13 cellular contexts compared by ENCODE assay signal in genomic region chr3:24137958-24138875, GRCh38.
DNase-seq lines count a peak whose midpoint lies in the region; ATAC-seq, FAIRE-seq and TF ChIP-seq lines count a peak whose summit lies in the region.
"Had no signal": no experiment of that assay in that cellular context is flagged by ENCODE, and none has a peak within 500 bp of the region (broad histone marks: within the 10 kb centered on the region; RNA-seq: fewer than 3 reads in every experiment).

No MANE protein-coding gene starts in this region.

- no peaks in the 10 kb centered on the region for H3K9me2 ChIP-seq in DOHH2 (replicated peaks; ENCODE audit: control insufficient read depth, low read length)

- H3K4me1 ChIP-seq in DOHH2 (ENCODE audit: control insufficient read depth, low read length) (peaks cover 24% of the 10 kb centered on the region), astrocyte (ENCODE audit: insufficient read depth, low read length) (no peaks in the 10 kb centered on the region), mucosa of rectum (ENCODE audit: control insufficient read depth in 2 of 2, insufficient read depth in 2 of 2, low read length in 2 of 2) (peaks cover 0 to 15% of the 10 kb centered on the region in 2 donors)

- H3K27ac ChIP-seq in DOHH2 (ENCODE audit: low read depth, low read length) (no peak overlapping the region), astrocyte (ENCODE audit: low read depth, low read length) (no peak overlapping the region), mucosa of rectum (ENCODE audit: low read depth in 2 of 2, low read length in 2 of 2) (peak overlapping the region; percentile 19 to 44)
- H3K27ac ChIP-seq: KMS-11 had no signal

- peak overlapping the region; percentile 15; the same call in 1 of the 2 replicates for H3K4me2 ChIP-seq in DOHH2 (ENCODE audit: low read length)
- no peak overlapping the region for H3K4me2 ChIP-seq in astrocyte (ENCODE audit: low read length)
- H3K4me2 ChIP-seq: KMS-11 had no signal

- intact Hi-C loops in activated CD4-positive, alpha-beta T cell treated with anti-CD3 and anti-CD28 coated beads for 36 hours (cut with DNase I, micrococcal nuclease), result no loop called here

- peaks cover 4% of the 10 kb centered on the region for H3K36me3 Mint-ChIP-seq in astrocyte (ENCODE audit: low read depth, unreplicated experiment)
- H3K36me3 Mint-ChIP-seq in stimulated activated memory B cell treated with anti-CD40 and anti-IgM and Interleukin-4, amounts not matched to agents 10 μg/mL and 1 μg/mL and 100 μg/mL, for 72 hours, result no peaks in the 10 kb centered on the region
- H3K36me3 Mint-ChIP-seq in activated CD4-positive, alpha-beta T cell treated with anti-CD3 and anti-CD28 coated beads for 36 hours (ENCODE audit: low read depth), result no peaks in the 10 kb centered on the region
- H3K36me3 Mint-ChIP-seq: CD4-positive, alpha-beta memory T cell had no signal

- TF ChIP-seq CTCF in DOHH2 (IDR thresholded peaks at IDR 0.05; ENCODE audit: low read depth, low read length, poor library complexity, severe bottlenecking) (no peak), astrocyte (IDR thresholded peaks at IDR 0.05; ENCODE audit: insufficient read depth, low read depth, low read length) (no peak)

- peak overlapping the region; percentile 41 for H3K27ac Mint-ChIP-seq in astrocyte (ENCODE audit: unreplicated experiment)
- H3K27ac Mint-ChIP-seq in stimulated activated memory B cell treated with anti-CD40 and anti-IgM and Interleukin-4, amounts not matched to agents 10 μg/mL and 1 μg/mL and 100 μg/mL, for 72 hours, result no peak overlapping the region
- no peak overlapping the region for H3K27ac Mint-ChIP-seq in activated CD4-positive, alpha-beta T cell treated with anti-CD3 and anti-CD28 coated beads for 36 hours
- H3K27ac Mint-ChIP-seq: CD4-positive, alpha-beta memory T cell had no signal

- CTCF ChIA-PET in activated CD4-positive, alpha-beta T cell treated with anti-CD3 and anti-CD28 coated beads for 36 hours (lab: Charles Lee), result interaction anchor here (0.6 to 0.9 kb wide), 2 partner anchors 10 to 100 kb away, joined by 3 read pairs; no protein-coding TSS in a partner anchor

- H3K36me3 ChIP-seq in DOHH2 (ENCODE audit: control insufficient read depth, low read length) (no peaks in the 10 kb centered on the region), astrocyte (ENCODE audit: insufficient read depth, low read length) (no peaks in the 10 kb centered on the region), mucosa of rectum (ENCODE audit: control insufficient read depth in 2 of 2, insufficient read depth in 2 of 2, low read length in 2 of 2) (peaks cover 2 to 15% of the 10 kb centered on the region in 2 donors)

- no peak overlapping the region for H3K4me3 Mint-ChIP-seq in astrocyte (ENCODE audit: unreplicated experiment)
- H3K4me3 Mint-ChIP-seq in stimulated activated memory B cell treated with anti-CD40 and anti-IgM and Interleukin-4, amounts not matched to agents 10 μg/mL and 1 μg/mL and 100 μg/mL, for 72 hours, result no peak overlapping the region
- no peak overlapping the region for H3K4me3 Mint-ChIP-seq in activated CD4-positive, alpha-beta T cell treated with anti-CD3 and anti-CD28 coated beads for 36 hours
- H3K4me3 Mint-ChIP-seq: CD4-positive, alpha-beta memory T cell had no signal

- H4K20me1 ChIP-seq in DOHH2 (ENCODE audit: control insufficient read depth, insufficient read depth, low read depth, low read length), result no peaks in the 10 kb centered on the region
- no peaks in the 10 kb centered on the region for H4K20me1 ChIP-seq in astrocyte (ENCODE audit: insufficient read depth, low read length)

- peaks cover 14% of the 10 kb centered on the region for H3K4me1 Mint-ChIP-seq in astrocyte (ENCODE audit: low read depth, unreplicated experiment)
- H3K4me1 Mint-ChIP-seq in stimulated activated memory B cell treated with anti-CD40 and anti-IgM and Interleukin-4, amounts not matched to agents 10 μg/mL and 1 μg/mL and 100 μg/mL, for 72 hours, result no peaks in the 10 kb centered on the region
- no peaks in the 10 kb centered on the region for H3K4me1 Mint-ChIP-seq in activated CD4-positive, alpha-beta T cell treated with anti-CD3 and anti-CD28 coated beads for 36 hours
- H3K4me1 Mint-ChIP-seq: CD4-positive, alpha-beta memory T cell had no signal

- ATAC-seq in stimulated activated memory B cell treated with anti-CD40 and anti-IgM and Interleukin-4, amounts not matched to agents 10 μg/mL and 1 μg/mL and 100 μg/mL, for 72 hours, result no peak
- no peak for ATAC-seq in GM21529 (IDR thresholded peaks at IDR 0.05; ENCODE audit: unreplicated experiment)
- no peak for ATAC-seq in activated CD4-positive, alpha-beta T cell treated with anti-CD3 and anti-CD28 coated beads for 36 hours
- ATAC-seq: Panc1 had no signal

- DNase-seq in NCI-H2029 treated with DMSO at 0.1 percent for 48 hours (lab: John Stamatoyannopoulos, UW) (peak; percentile 95), astrocyte (ENCODE audit: low read depth) (no peak)
- no peak for DNase-seq in stimulated activated naive CD4-positive, alpha-beta T cell treated with Interleukin-2 at 50 U/mL for 16 hours (lab: John Stamatoyannopoulos, UW)
- DNase-seq in activated CD4-positive, alpha-beta T cell treated with anti-CD3 and anti-CD28 coated beads for 36 hours, result no peak
- DNase-seq: activated T-cell treated with anti-CD3 and anti-CD28 coated beads, Interleukin-2, amount 50 U/mL, for 1 hour; CD4-positive, alpha-beta memory T cell had no signal

- H3K9me3 ChIP-seq in DOHH2 (ENCODE audit: control insufficient read depth, insufficient read depth, low read length), result no peaks in the 10 kb centered on the region
- H3K9me3 ChIP-seq in astrocyte (ENCODE audit: insufficient read depth, low read depth, low read length), result no peaks in the 10 kb centered on the region
- H3K9me3 ChIP-seq in mucosa of rectum (ENCODE audit: control insufficient read depth in 2 of 2, low read length in 2 of 2), result no peaks in the 10 kb centered on the region

- no peaks in the 10 kb centered on the region for H3F3A ChIP-seq in DOHH2 (ENCODE audit: control insufficient read depth, insufficient read depth)

- FAIRE-seq in astrocyte (lab: Jason Lieb, UNC), result no peak
- FAIRE-seq: endometrium had no signal

- POLR2A ChIA-PET in activated CD4-positive, alpha-beta T cell treated with anti-CD3 and anti-CD28 coated beads for 36 hours (lab: Charles Lee), result interaction anchor here (0.7 kb wide), 1 partner anchor 158 kb away, joined by 9 read pairs; no protein-coding TSS in a partner anchor

- H3K27me3 Mint-ChIP-seq in astrocyte (ENCODE audit: low read depth, unreplicated experiment), result no peaks in the 10 kb centered on the region
- H3K27me3 Mint-ChIP-seq in stimulated activated memory B cell treated with anti-CD40 and anti-IgM and Interleukin-4, amounts not matched to agents 10 μg/mL and 1 μg/mL and 100 μg/mL, for 72 hours, result no peaks in the 10 kb centered on the region
- H3K27me3 Mint-ChIP-seq in activated CD4-positive, alpha-beta T cell treated with anti-CD3 and anti-CD28 coated beads for 36 hours, result no peaks in the 10 kb centered on the region

- H2AFZ ChIP-seq in astrocyte (ENCODE audit: low read depth, low read length), result no peak overlapping the region

- no peak overlapping the region for H3K4me3 ChIP-seq in DOHH2 (ENCODE audit: low read length)
- no peak overlapping the region for H3K4me3 ChIP-seq in astrocyte (ENCODE audit: insufficient read depth, low read depth, low read length)
- H3K4me3 ChIP-seq in mucosa of rectum (ENCODE audit: low read length in 2 of 2), result no peak overlapping the region

- H3K79me2 ChIP-seq in DOHH2 (ENCODE audit: control insufficient read depth, low read length) (no peaks in the 10 kb centered on the region), astrocyte (ENCODE audit: insufficient read depth, low read length) (no peaks in the 10 kb centered on the region)

- H3K27me3 ChIP-seq in DOHH2 (ENCODE audit: control insufficient read depth, low read length) (no peaks in the 10 kb centered on the region), astrocyte (ENCODE audit: insufficient read depth, low read length) (no peaks in the 10 kb centered on the region), mucosa of rectum (ENCODE audit: control insufficient read depth in 2 of 2, insufficient read depth in 2 of 2, low read length in 2 of 2) (no peaks in the 10 kb centered on the region)

- H3K9ac ChIP-seq in astrocyte (ENCODE audit: low read length), result no peak overlapping the region
- H3K9ac ChIP-seq in mucosa of rectum (ENCODE audit: low read depth in 1 of 2, low read length in 2 of 2), result no peak overlapping the region
- H3K9ac ChIP-seq: KMS-11 had no signal

- peaks cover 3% of the 10 kb centered on the region for H3K9me3 Mint-ChIP-seq in astrocyte (ENCODE audit: unreplicated experiment)
- no peaks in the 10 kb centered on the region for H3K9me3 Mint-ChIP-seq in stimulated activated memory B cell treated with anti-CD40 and anti-IgM and Interleukin-4, amounts not matched to agents 10 μg/mL and 1 μg/mL and 100 μg/mL, for 72 hours
- H3K9me3 Mint-ChIP-seq in activated CD4-positive, alpha-beta T cell treated with anti-CD3 and anti-CD28 coated beads for 36 hours (ENCODE audit: low read depth), result no peaks in the 10 kb centered on the region

Comparison
In these comparisons a context has a peak if more than half of its experiments do, and no peak if none do; other contexts are left out.
1. H3K27ac ChIP-seq: peak in mucosa of rectum (2 of 2); none in DOHH2 (single experiment) and astrocyte (single experiment).